In genomic region chr20:33992923-33993799, GRCh38 we compare ENCODE assay signal across 8 cellular contexts. TPM values are rescaled to one million over a fixed set of nuclear protein-coding genes. Genes with fewer than 3 reads are reported as not detected.
DNase-seq lines count a peak whose midpoint lies in the region; ATAC-seq lines count a peak whose summit lies in the region.

No MANE protein-coding gene starts in this region.

- peak overlapping the region; percentile 97 for H3K4me3 Mint-ChIP-seq in activated T-helper 17 cell treated with anti-CD3 and anti-CD28 coated beads, Interleukin-2, amount 50 U/mL, for 72 hours
- peak overlapping the region; percentile 90 to 100 (median 99) for H3K4me3 Mint-ChIP-seq in naive B cell
- H3K4me3 Mint-ChIP-seq in stimulated activated effector memory CD8-positive, alpha-beta T cell treated with anti-CD3 and anti-CD28 coated beads, Interleukin-12 subunit alpha, Interleukin-12 subunit beta, amount 100 ng/mL, for 72 hours, result peak overlapping the region; percentile 82

- H3K27me3 Mint-ChIP-seq in activated T-helper 17 cell treated with anti-CD3 and anti-CD28 coated beads, Interleukin-2, amount 50 U/mL, for 72 hours, result no peaks in the 10 kb centered on the region
- no peaks in the 10 kb centered on the region for H3K27me3 Mint-ChIP-seq in naive B cell

- H3K9me3 Mint-ChIP-seq in activated T-helper 17 cell treated with anti-CD3 and anti-CD28 coated beads, Interleukin-2, amount 50 U/mL, for 72 hours, result no peaks in the 10 kb centered on the region
- no peaks in the 10 kb centered on the region for H3K9me3 Mint-ChIP-seq in naive B cell
- no peaks in the 10 kb centered on the region for H3K9me3 Mint-ChIP-seq in stimulated activated effector memory CD8-positive, alpha-beta T cell treated with anti-CD3 and anti-CD28 coated beads, Interleukin-12 subunit alpha, Interleukin-12 subunit beta, amount 100 ng/mL, for 72 hours

- peak overlapping the region; percentile 95 for H3K27ac Mint-ChIP-seq in activated T-helper 17 cell treated with anti-CD3 and anti-CD28 coated beads, Interleukin-2, amount 50 U/mL, for 72 hours
- H3K27ac Mint-ChIP-seq in naive B cell, result peak overlapping the region; percentile 94 to 99 (median 98)
- H3K27ac Mint-ChIP-seq in stimulated activated effector memory CD8-positive, alpha-beta T cell treated with anti-CD3 and anti-CD28 coated beads, Interleukin-12 subunit alpha, Interleukin-12 subunit beta, amount 100 ng/mL, for 72 hours, result peak overlapping the region; percentile 99

- peaks cover 43% of the 10 kb centered on the region for H3K4me1 Mint-ChIP-seq in activated T-helper 17 cell treated with anti-CD3 and anti-CD28 coated beads, Interleukin-2, amount 50 U/mL, for 72 hours
- peaks cover 45 to 62% (median 59%) of the 10 kb centered on the region in 3 donors for H3K4me1 Mint-ChIP-seq in naive B cell
- H3K4me1 Mint-ChIP-seq in stimulated activated effector memory CD8-positive, alpha-beta T cell treated with anti-CD3 and anti-CD28 coated beads, Interleukin-12 subunit alpha, Interleukin-12 subunit beta, amount 100 ng/mL, for 72 hours, result peaks cover 67% of the 10 kb centered on the region

- H3K36me3 Mint-ChIP-seq in activated T-helper 17 cell treated with anti-CD3 and anti-CD28 coated beads, Interleukin-2, amount 50 U/mL, for 72 hours (ENCODE audit: low read depth), result peaks cover 28% of the 10 kb centered on the region
- no peaks in the 10 kb centered on the region for H3K36me3 Mint-ChIP-seq in naive B cell
- H3K36me3 Mint-ChIP-seq in stimulated activated effector memory CD8-positive, alpha-beta T cell treated with anti-CD3 and anti-CD28 coated beads, Interleukin-12 subunit alpha, Interleukin-12 subunit beta, amount 100 ng/mL, for 72 hours, result peaks cover 40% of the 10 kb centered on the region

- peak; percentile 84 for ATAC-seq in activated T-helper 17 cell treated with anti-CD3 and anti-CD28 coated beads, Interleukin-2, amount 50 U/mL, for 72 hours (replicated peaks)
- ATAC-seq in naive B cell (ENCODE audit: low read depth in 2 of 2), result peak; percentile 81 to 82
- ATAC-seq in stimulated activated effector memory CD8-positive, alpha-beta T cell treated with anti-CD3 and anti-CD28 coated beads, Interleukin-12 subunit alpha, Interleukin-12 subunit beta, amount 100 ng/mL, for 72 hours, result peak; percentile 85

- DNase-seq in EH (ENCODE audit: low read depth) (peak; percentile 99), GOT3 (lab: John Stamatoyannopoulos, UW) (peak; percentile 99), LHCN-M2 (ENCODE audit: low read depth) (peak; percentile 96), RPMI7951 (ENCODE audit: low read depth) (peak; percentile 98), fibroblast of gingiva (ENCODE audit: low read depth) (peak; percentile 99), naive B cell (peak; percentile 100)
- DNase-seq in stimulated activated effector memory CD8-positive, alpha-beta T cell treated with anti-CD3 and anti-CD28 coated beads, Interleukin-12 subunit alpha, Interleukin-12 subunit beta, amount 100 ng/mL, for 72 hours (ENCODE audit: low spot score in 2 of 2), result peak; percentile 95 to 99

RNA-seq across cellular contexts. Expression of gene RALY, which starts 0.6 kb away (rescaled TPM):
- total RNA-seq in LHCN-M2 (2014; rRNA removed), result 108 and 121 TPM in 2 replicates
- polyA plus RNA-seq in LHCN-M2 (2012), result 161 TPM
- total RNA-seq in RPMI7951 (2014; rRNA removed; shearing (Covaris generic)), result 144 and 153 TPM in 2 replicates
- total RNA-seq in activated T-helper 17 cell treated with anti-CD3 and anti-CD28 coated beads, Interleukin-2, amount 50 U/mL, for 72 hours, result 100 to 1,000 TPM; 112 to 142 TPM
- 100 to 1,000 TPM; 155 to 228 (median 187) TPM for polyA plus RNA-seq in naive B cell (ENCODE audit: low read depth in 6 of 6)

Comparison
In these comparisons a context has a peak if more than half of its experiments do, and no peak if none do; other contexts are left out.
1. Peak in every context shown above with its lines: DNase-seq and ATAC-seq.